Comparison of ENCODE assay signal across 1 cellular context in the genomic region with DNA sequence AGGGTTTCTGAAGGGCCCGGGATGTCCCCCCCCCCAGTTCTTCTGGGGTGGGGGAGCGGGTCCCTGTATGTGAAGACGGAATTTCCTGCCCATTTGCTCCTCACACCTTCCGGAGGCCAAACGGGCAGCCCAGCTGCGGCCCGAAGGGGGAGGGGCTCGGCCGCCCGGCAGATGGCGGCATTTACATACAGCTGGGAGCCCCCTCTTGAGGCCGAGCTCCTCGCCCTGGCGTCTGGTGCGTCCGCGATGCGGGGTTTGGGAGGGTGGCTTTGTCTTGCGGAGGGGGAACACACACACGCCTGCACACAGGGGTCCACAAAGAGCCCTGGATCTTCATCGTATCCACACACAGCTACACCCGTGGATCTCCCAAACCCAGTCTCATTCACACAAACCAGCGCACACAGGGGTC.
TF ChIP-seq lines count a peak whose summit lies in the region.

No MANE protein-coding gene starts in this region.

TF ChIP-seq in HepG2, 621 proteins besides CTCF, POLR2A, EP300 and RAD21 (continued from another document and continues in another):
- TF ChIP-seq, protein P1, sequence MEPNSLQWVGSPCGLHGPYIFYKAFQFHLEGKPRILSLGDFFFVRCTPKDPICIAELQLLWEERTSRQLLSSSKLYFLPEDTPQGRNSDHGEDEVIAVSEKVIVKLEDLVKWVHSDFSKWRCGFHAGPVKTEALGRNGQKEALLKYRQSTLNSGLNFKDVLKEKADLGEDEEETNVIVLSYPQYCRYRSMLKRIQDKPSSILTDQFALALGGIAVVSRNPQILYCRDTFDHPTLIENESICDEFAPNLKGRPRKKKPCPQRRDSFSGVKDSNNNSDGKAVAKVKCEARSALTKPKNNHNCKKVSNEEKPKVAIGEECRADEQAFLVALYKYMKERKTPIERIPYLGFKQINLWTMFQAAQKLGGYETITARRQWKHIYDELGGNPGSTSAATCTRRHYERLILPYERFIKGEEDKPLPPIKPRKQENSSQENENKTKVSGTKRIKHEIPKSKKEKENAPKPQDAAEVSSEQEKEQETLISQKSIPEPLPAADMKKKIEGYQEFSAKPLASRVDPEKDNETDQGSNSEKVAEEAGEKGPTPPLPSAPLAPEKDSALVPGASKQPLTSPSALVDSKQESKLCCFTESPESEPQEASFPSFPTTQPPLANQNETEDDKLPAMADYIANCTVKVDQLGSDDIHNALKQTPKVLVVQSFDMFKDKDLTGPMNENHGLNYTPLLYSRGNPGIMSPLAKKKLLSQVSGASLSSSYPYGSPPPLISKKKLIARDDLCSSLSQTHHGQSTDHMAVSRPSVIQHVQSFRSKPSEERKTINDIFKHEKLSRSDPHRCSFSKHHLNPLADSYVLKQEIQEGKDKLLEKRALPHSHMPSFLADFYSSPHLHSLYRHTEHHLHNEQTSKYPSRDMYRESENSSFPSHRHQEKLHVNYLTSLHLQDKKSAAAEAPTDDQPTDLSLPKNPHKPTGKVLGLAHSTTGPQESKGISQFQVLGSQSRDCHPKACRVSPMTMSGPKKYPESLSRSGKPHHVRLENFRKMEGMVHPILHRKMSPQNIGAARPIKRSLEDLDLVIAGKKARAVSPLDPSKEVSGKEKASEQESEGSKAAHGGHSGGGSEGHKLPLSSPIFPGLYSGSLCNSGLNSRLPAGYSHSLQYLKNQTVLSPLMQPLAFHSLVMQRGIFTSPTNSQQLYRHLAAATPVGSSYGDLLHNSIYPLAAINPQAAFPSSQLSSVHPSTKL (CRISPR knock-in tag; IDR thresholded peaks at IDR 0.05) = 0 out of 2 replicates have a peak, but pooled peaks have one; percentile 9
- TF ChIP-seq POLR2AphosphoS5 (IDR thresholded peaks at IDR 0.05; ENCODE audit: low read depth, low read length) (no peak), NFYC (CRISPR knock-in tag; IDR thresholded peaks at IDR 0.05) (no peak), WIZ (CRISPR knock-in tag; IDR thresholded peaks at IDR 0.05) (no peak), ZNF879 (CRISPR knock-in tag; IDR thresholded peaks at IDR 0.05) (no peak), ZNF777 (CRISPR knock-in tag; IDR thresholded peaks at IDR 0.05) (peak; percentile 34; the same call in 1 of the 2 replicates), ZNF816 (CRISPR knock-in tag; IDR thresholded peaks at IDR 0.05; ENCODE audit: borderline replicate concordance) (no peak), ADNP (CRISPR knock-in tag; IDR thresholded peaks at IDR 0.05) (no peak), ZNF552 (CRISPR knock-in tag; IDR thresholded peaks at IDR 0.05; ENCODE audit: borderline replicate concordance) (no peak), JUN (CRISPR knock-in tag; IDR thresholded peaks at IDR 0.05) (no peak), SNAI1 (CRISPR knock-in tag; IDR thresholded peaks at IDR 0.05; ENCODE audit: borderline replicate concordance) (0 out of 2 replicates have a peak, but pooled peaks have one; percentile 32), IKZF1 (IDR thresholded peaks at IDR 0.05) (no peak), ZNF563 (CRISPR knock-in tag; IDR thresholded peaks at IDR 0.05) (no peak), ZNF558 (CRISPR knock-in tag; IDR thresholded peaks at IDR 0.05; ENCODE audit: borderline replicate concordance) (no peak), HDAC1 (CRISPR knock-in tag; IDR thresholded peaks at IDR 0.05) (0 out of 2 replicates have a peak, but pooled peaks have one; percentile 44), ZSCAN20 (CRISPR knock-in tag; IDR thresholded peaks at IDR 0.05; ENCODE audit: borderline replicate concordance) (no peak), SOX13 (IDR thresholded peaks at IDR 0.05) (no peak), SOX13 (CRISPR knock-in tag; conservative IDR thresholded peaks at IDR 0.05 in 1 of 2, IDR thresholded peaks at IDR 0.05 in 1 of 2) (no peak), MAZ (IDR thresholded peaks at IDR 0.05; ENCODE audit: borderline replicate concordance, low read depth, low read length) (no peak), MAZ (CRISPR knock-in tag; IDR thresholded peaks at IDR 0.05; ENCODE audit: low read depth) (no peak), ERF (CRISPR knock-in tag; IDR thresholded peaks at IDR 0.05) (no peak; the same call in 1 of the 2 replicates), CHD2 (IDR thresholded peaks at IDR 0.05; ENCODE audit: low read depth, low read length) (no peak), NCOA5 (CRISPR knock-in tag; IDR thresholded peaks at IDR 0.05) (no peak), RELA (CRISPR knock-in tag; IDR thresholded peaks at IDR 0.05) (no peak), RFX5 (IDR thresholded peaks at IDR 0.05; ENCODE audit: low read depth, low read length) (no peak), HNRNPLL (IDR thresholded peaks at IDR 0.05; ENCODE audit: low read depth, low read length, poor library complexity, severe bottlenecking) (peak; percentile 82), SRSF1 (optimal IDR thresholded peaks at IDR 0.05; ENCODE audit: low read depth, low read length) (no peak), NRL (CRISPR knock-in tag; IDR thresholded peaks at IDR 0.05; ENCODE audit: borderline replicate concordance) (no peak), KLF11 (CRISPR knock-in tag; IDR thresholded peaks at IDR 0.05) (no peak), ZEB1 (IDR thresholded peaks at IDR 0.05; ENCODE audit: insufficient replicate concordance, low read depth) (no peak), ZNF614 (CRISPR knock-in tag; IDR thresholded peaks at IDR 0.05; ENCODE audit: borderline replicate concordance) (no peak; the same call in 1 of the 2 replicates), ZNF468 (CRISPR knock-in tag; IDR thresholded peaks at IDR 0.05) (no peak), ZBED4 (CRISPR knock-in tag; IDR thresholded peaks at IDR 0.05; ENCODE audit: borderline replicate concordance) (no peak), NR2F2 (IDR thresholded peaks at IDR 0.05; ENCODE audit: borderline replicate concordance, low read depth) (no peak), MIER3 (CRISPR knock-in tag; IDR thresholded peaks at IDR 0.05; ENCODE audit: borderline replicate concordance) (no peak), RFX1 (IDR thresholded peaks at IDR 0.05) (no peak), ZNF615 (CRISPR knock-in tag; IDR thresholded peaks at IDR 0.05; ENCODE audit: borderline replicate concordance) (no peak), SSRP1 (CRISPR knock-in tag; IDR thresholded peaks at IDR 0.05) (no peak)
- TF ChIP-seq, protein P2, sequence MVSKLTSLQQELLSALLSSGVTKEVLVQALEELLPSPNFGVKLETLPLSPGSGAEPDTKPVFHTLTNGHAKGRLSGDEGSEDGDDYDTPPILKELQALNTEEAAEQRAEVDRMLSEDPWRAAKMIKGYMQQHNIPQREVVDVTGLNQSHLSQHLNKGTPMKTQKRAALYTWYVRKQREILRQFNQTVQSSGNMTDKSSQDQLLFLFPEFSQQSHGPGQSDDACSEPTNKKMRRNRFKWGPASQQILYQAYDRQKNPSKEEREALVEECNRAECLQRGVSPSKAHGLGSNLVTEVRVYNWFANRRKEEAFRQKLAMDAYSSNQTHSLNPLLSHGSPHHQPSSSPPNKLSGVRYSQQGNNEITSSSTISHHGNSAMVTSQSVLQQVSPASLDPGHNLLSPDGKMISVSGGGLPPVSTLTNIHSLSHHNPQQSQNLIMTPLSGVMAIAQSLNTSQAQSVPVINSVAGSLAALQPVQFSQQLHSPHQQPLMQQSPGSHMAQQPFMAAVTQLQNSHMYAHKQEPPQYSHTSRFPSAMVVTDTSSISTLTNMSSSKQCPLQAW (CRISPR knock-in tag; IDR thresholded peaks at IDR 0.05) = peak; percentile 54
- TF ChIP-seq, protein P3, sequence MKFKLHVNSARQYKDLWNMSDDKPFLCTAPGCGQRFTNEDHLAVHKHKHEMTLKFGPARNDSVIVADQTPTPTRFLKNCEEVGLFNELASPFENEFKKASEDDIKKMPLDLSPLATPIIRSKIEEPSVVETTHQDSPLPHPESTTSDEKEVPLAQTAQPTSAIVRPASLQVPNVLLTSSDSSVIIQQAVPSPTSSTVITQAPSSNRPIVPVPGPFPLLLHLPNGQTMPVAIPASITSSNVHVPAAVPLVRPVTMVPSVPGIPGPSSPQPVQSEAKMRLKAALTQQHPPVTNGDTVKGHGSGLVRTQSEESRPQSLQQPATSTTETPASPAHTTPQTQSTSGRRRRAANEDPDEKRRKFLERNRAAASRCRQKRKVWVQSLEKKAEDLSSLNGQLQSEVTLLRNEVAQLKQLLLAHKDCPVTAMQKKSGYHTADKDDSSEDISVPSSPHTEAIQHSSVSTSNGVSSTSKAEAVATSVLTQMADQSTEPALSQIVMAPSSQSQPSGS (CRISPR knock-in tag; IDR thresholded peaks at IDR 0.05) = 0 out of 2 replicates have a peak, but pooled peaks have one; percentile 36
- TF ChIP-seq, protein P4, sequence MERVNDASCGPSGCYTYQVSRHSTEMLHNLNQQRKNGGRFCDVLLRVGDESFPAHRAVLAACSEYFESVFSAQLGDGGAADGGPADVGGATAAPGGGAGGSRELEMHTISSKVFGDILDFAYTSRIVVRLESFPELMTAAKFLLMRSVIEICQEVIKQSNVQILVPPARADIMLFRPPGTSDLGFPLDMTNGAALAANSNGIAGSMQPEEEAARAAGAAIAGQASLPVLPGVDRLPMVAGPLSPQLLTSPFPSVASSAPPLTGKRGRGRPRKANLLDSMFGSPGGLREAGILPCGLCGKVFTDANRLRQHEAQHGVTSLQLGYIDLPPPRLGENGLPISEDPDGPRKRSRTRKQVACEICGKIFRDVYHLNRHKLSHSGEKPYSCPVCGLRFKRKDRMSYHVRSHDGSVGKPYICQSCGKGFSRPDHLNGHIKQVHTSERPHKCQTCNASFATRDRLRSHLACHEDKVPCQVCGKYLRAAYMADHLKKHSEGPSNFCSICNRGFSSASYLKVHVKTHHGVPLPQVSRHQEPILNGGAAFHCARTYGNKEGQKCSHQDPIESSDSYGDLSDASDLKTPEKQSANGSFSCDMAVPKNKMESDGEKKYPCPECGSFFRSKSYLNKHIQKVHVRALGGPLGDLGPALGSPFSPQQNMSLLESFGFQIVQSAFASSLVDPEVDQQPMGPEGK (CRISPR knock-in tag; IDR thresholded peaks at IDR 0.05) = peak; percentile 82
- TF ChIP-seq, protein P5, sequence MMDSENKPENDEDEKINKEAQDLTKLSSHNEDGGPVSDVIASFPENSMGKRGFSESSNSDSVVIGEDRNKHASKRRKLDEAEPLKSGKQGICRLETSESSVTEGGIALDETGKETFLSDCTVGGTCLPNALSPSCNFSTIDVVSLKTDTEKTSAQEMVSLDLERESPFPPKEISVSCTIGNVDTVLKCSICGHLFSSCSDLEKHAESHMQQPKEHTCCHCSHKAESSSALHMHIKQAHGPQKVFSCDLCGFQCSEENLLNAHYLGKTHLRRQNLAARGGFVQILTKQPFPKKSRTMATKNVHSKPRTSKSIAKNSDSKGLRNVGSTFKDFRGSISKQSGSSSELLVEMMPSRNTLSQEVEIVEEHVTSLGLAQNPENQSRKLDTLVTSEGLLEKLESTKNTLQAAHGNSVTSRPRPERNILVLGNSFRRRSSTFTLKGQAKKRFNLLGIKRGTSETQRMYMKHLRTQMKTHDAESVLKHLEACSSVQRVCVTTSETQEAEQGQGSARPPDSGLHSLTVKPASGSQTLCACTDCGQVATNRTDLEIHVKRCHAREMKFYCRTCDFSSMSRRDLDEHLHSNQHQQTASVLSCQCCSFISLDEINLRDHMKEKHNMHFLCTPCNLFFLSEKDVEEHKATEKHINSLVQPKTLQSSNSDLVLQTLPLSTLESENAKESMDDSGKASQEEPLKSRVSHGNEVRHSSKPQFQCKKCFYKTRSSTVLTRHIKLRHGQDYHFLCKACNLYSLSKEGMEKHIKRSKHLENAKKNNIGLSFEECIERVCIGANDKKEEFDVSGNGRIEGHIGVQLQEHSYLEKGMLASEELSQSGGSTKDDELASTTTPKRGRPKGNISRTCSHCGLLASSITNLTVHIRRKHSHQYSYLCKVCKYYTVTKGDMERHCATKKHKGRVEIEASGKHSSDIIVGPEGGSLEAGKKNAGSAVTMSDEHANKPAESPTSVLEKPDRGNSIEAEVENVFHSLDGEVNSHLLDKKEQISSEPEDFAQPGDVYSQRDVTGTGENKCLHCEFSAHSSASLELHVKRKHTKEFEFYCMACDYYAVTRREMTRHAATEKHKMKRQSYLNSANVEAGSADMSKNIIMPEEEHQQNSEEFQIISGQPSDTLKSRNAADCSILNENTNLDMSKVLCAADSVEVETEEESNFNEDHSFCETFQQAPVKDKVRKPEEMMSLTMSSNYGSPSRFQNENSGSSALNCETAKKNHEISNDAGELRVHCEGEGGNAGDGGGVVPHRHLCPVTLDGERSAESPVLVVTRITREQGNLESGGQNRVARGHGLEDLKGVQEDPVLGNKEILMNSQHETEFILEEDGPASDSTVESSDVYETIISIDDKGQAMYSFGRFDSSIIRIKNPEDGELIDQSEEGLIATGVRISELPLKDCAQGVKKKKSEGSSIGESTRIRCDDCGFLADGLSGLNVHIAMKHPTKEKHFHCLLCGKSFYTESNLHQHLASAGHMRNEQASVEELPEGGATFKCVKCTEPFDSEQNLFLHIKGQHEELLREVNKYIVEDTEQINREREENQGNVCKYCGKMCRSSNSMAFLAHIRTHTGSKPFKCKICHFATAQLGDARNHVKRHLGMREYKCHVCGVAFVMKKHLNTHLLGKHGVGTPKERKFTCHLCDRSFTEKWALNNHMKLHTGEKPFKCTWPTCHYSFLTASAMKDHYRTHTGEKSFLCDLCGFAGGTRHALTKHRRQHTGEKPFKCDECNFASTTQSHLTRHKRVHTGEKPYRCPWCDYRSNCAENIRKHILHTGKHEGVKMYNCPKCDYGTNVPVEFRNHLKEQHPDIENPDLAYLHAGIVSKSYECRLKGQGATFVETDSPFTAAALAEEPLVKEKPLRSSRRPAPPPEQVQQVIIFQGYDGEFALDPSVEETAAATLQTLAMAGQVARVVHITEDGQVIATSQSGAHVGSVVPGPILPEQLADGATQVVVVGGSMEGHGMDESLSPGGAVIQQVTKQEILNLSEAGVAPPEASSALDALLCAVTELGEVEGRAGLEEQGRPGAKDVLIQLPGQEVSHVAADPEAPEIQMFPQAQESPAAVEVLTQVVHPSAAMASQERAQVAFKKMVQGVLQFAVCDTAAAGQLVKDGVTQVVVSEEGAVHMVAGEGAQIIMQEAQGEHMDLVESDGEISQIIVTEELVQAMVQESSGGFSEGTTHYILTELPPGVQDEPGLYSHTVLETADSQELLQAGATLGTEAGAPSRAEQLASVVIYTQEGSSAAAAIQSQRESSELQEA (CRISPR knock-in tag; IDR thresholded peaks at IDR 0.05; ENCODE audit: not compliant biosample characterization) = no peak
